ENCODE assay signal across 3 cellular contexts in genomic region chr4:797066-797465, GRCh38.
A peak's percentile ranks its signal among the peaks of the same experiment; 100 is the strongest.
TF ChIP-seq lines count a peak whose summit lies in the region.

No MANE protein-coding gene starts in this region.

TF ChIP-seq in liver, 16 proteins besides CTCF, POLR2A, EP300 and RAD21:
- no peak for TF ChIP-seq GABPA (IDR thresholded peaks at IDR 0.05 in 1 of 2, conservative IDR thresholded peaks at IDR 0.05 in 1 of 2)
- TF ChIP-seq MAX (IDR thresholded peaks at IDR 0.05): no peak
- TF ChIP-seq FOXA1 (IDR thresholded peaks at IDR 0.05): peak; percentile 38
- TF ChIP-seq JUND (IDR thresholded peaks at IDR 0.05): peak in 1 of 2 donors; percentile 12
- no peak for TF ChIP-seq TAF1 (conservative IDR thresholded peaks at IDR 0.05)
- peak; percentile 43 for TF ChIP-seq SP1 (IDR thresholded peaks at IDR 0.05)
- TF ChIP-seq REST (IDR thresholded peaks at IDR 0.05): peak; percentile 60
- TF ChIP-seq RXRA (IDR thresholded peaks at IDR 0.05): peak; percentile 37 to 71
- TF ChIP-seq YY1 (IDR thresholded peaks at IDR 0.05): peak; percentile 79
- TF ChIP-seq ATF3 (IDR thresholded peaks at IDR 0.05): no peak
- TF ChIP-seq HNF4G (IDR thresholded peaks at IDR 0.05): no peak
- peak in 1 of 2 donors; percentile 55 for TF ChIP-seq EGR1 (IDR thresholded peaks at IDR 0.05; ENCODE audit: low read depth in 2 of 2)
- TF ChIP-seq HNF4A (conservative IDR thresholded peaks at IDR 0.05): peak; percentile 28 to 45
- TF ChIP-seq ZBTB33 (IDR thresholded peaks at IDR 0.05): no peak
- no peak for TF ChIP-seq NR2F2 (IDR thresholded peaks at IDR 0.05)
- TF ChIP-seq FOXA2 (IDR thresholded peaks at IDR 0.05): peak; percentile 57

TF ChIP-seq in HepG2, 621 proteins besides CTCF, POLR2A, EP300 and RAD21:
- no peak for TF ChIP-seq KLF11 (CRISPR knock-in tag; IDR thresholded peaks at IDR 0.05)
- TF ChIP-seq HOMEZ (CRISPR knock-in tag; IDR thresholded peaks at IDR 0.05; ENCODE audit: low read depth): no peak
TF ChIP-seq in HepG2: peak in this region for 0.

TF ChIP-seq in GM23338, 12 proteins besides CTCF, POLR2A, EP300 and RAD21:
- TF ChIP-seq STAT1 (IDR thresholded peaks at IDR 0.05; ENCODE audit: unreplicated experiment) (no peak), ZNF331 (CRISPR knock-in tag; IDR thresholded peaks at IDR 0.05; ENCODE audit: low read depth) (no peak), POLR2AphosphoS5 (IDR thresholded peaks at IDR 0.05; ENCODE audit: low read depth) (no peak), EZH2phosphoT487 (IDR thresholded peaks at IDR 0.05; ENCODE audit: unreplicated experiment) (no peak), JUNB (IDR thresholded peaks at IDR 0.05; ENCODE audit: unreplicated experiment) (no peak)
